In genomic region chr16:48244080-48244862, GRCh38 we compare ENCODE assay signal across 8 cellular contexts. TPM values are rescaled to one million over a fixed set of nuclear protein-coding genes. Genes with fewer than 3 reads are reported as not detected.
DNase-seq lines count a peak whose midpoint lies in the region; ATAC-seq and TF ChIP-seq lines count a peak whose summit lies in the region.

TSS of gene LONP2 (plus strand) at chr16:48244300. CDS start at chr16:48244389, 89 bp downstream.

- peaks cover 14% of the 10 kb centered on the region for H3K9me3 Mint-ChIP-seq in activated T-helper 1 cell treated with anti-CD3 and anti-CD28 coated beads, Interleukin-12 subunit alpha, Interleukin-12 subunit beta, Interleukin-2, Interleukin-4 antibody, amounts not matched to agents 30 ng/mL and 10 ng/mL and 1 ng/mL, durations not matched to agents 14 hours and 24 hours and 36 hours
- peaks cover 0 to 9% (median 0%) of the 10 kb centered on the region in 7 donors for H3K9me3 Mint-ChIP-seq in naive B cell
- no peaks in the 10 kb centered on the region for H3K9me3 Mint-ChIP-seq in stimulated activated effector memory CD8-positive, alpha-beta T cell treated with anti-CD3 and anti-CD28 coated beads, Interleukin-12 subunit alpha, Interleukin-12 subunit beta, amount 100 ng/mL, for 72 hours

- intact Hi-C loops in activated T-helper 1 cell treated with anti-CD3 and anti-CD28 coated beads, Interleukin-12 subunit alpha, Interleukin-12 subunit beta, Interleukin-2, Interleukin-4 antibody, amounts not matched to agents 30 ng/mL and 10 ng/mL and 1 ng/mL, durations not matched to agents 14 hours and 24 hours and 36 hours (cut with micrococcal nuclease): loop anchor here (1.0 to 5.0 kb wide), 7 partner anchors 12 to 1272 kb away; partner anchors contain the start of genes DNAJA2, ITFG1, N4BP1 and PHKB

- peak within 1 kb of the TSS; percentile 57 for H2AFZ ChIP-seq in KMS-11 (ENCODE audit: low read depth)

- H4K20me1 ChIP-seq in KMS-11 (ENCODE audit: insufficient read depth): no peaks in the 10 kb centered on the region

- ATAC-seq in GM21737 (IDR thresholded peaks at IDR 0.05; ENCODE audit: unreplicated experiment): peak; percentile 97
- peak; percentile 86 for ATAC-seq in naive B cell (ENCODE audit: low read depth in 2 of 2)
- peak; percentile 100 for ATAC-seq in stimulated activated effector memory CD8-positive, alpha-beta T cell treated with anti-CD3 and anti-CD28 coated beads, Interleukin-12 subunit alpha, Interleukin-12 subunit beta, amount 100 ng/mL, for 72 hours

- peaks cover 27% of the 10 kb centered on the region for H3K4me1 Mint-ChIP-seq in activated T-helper 1 cell treated with anti-CD3 and anti-CD28 coated beads, Interleukin-12 subunit alpha, Interleukin-12 subunit beta, Interleukin-2, Interleukin-4 antibody, amounts not matched to agents 30 ng/mL and 10 ng/mL and 1 ng/mL, durations not matched to agents 14 hours and 24 hours and 36 hours (ENCODE audit: low read depth)
- peaks cover 29 to 46% (median 30%) of the 10 kb centered on the region in 3 donors for H3K4me1 Mint-ChIP-seq in naive B cell
- peaks cover 23% of the 10 kb centered on the region for H3K4me1 Mint-ChIP-seq in stimulated activated effector memory CD8-positive, alpha-beta T cell treated with anti-CD3 and anti-CD28 coated beads, Interleukin-12 subunit alpha, Interleukin-12 subunit beta, amount 100 ng/mL, for 72 hours

- peak within 1 kb of the TSS; percentile 92 for H3K4me3 Mint-ChIP-seq in activated T-helper 1 cell treated with anti-CD3 and anti-CD28 coated beads, Interleukin-12 subunit alpha, Interleukin-12 subunit beta, Interleukin-2, Interleukin-4 antibody, amounts not matched to agents 30 ng/mL and 10 ng/mL and 1 ng/mL, durations not matched to agents 14 hours and 24 hours and 36 hours
- peak within 1 kb of the TSS; percentile 87 to 99 (median 95) for H3K4me3 Mint-ChIP-seq in naive B cell
- H3K4me3 Mint-ChIP-seq in stimulated activated effector memory CD8-positive, alpha-beta T cell treated with anti-CD3 and anti-CD28 coated beads, Interleukin-12 subunit alpha, Interleukin-12 subunit beta, amount 100 ng/mL, for 72 hours: peak within 1 kb of the TSS; percentile 98

- H3K4me1 ChIP-seq in KMS-11 (ENCODE audit: low read depth, poor library complexity, severe bottlenecking): peaks cover 13% of the 10 kb centered on the region

- peak within 1 kb of the TSS; percentile 87 for H3K4me2 ChIP-seq in KMS-11

- no peak for TF ChIP-seq CTCF in KMS-11 (conservative IDR thresholded peaks at IDR 0.05; ENCODE audit: low read depth, low read length)

- peak within 1 kb of the TSS; percentile 93 for H3K27ac Mint-ChIP-seq in activated T-helper 1 cell treated with anti-CD3 and anti-CD28 coated beads, Interleukin-12 subunit alpha, Interleukin-12 subunit beta, Interleukin-2, Interleukin-4 antibody, amounts not matched to agents 30 ng/mL and 10 ng/mL and 1 ng/mL, durations not matched to agents 14 hours and 24 hours and 36 hours
- peak within 1 kb of the TSS; percentile 92 to 100 (median 99) for H3K27ac Mint-ChIP-seq in naive B cell
- peak within 1 kb of the TSS; percentile 94 for H3K27ac Mint-ChIP-seq in stimulated activated effector memory CD8-positive, alpha-beta T cell treated with anti-CD3 and anti-CD28 coated beads, Interleukin-12 subunit alpha, Interleukin-12 subunit beta, amount 100 ng/mL, for 72 hours

- H3K36me3 ChIP-seq in KMS-11 (ENCODE audit: insufficient read depth): no peaks in the 10 kb centered on the region

- H3K4me3 ChIP-seq in KMS-11 (IDR thresholded peaks at IDR 0.05; ENCODE audit: insufficient read depth, low read depth, low read length): no peak within 1 kb of the TSS

- DNase-seq in DMS79 treated with DMSO at 0.1 percent for 48 hours (lab: John Stamatoyannopoulos, UW): peak; percentile 57
- peak; percentile 86 for DNase-seq in RPMI7951 (ENCODE audit: low read depth)
- peak; percentile 90 for DNase-seq in activated T-helper 1 cell treated with anti-CD3 and anti-CD28 coated beads, Interleukin-12 subunit alpha, Interleukin-12 subunit beta, Interleukin-2, Interleukin-4 antibody, amounts not matched to agents 30 ng/mL and 10 ng/mL and 1 ng/mL, durations not matched to agents 14 hours and 24 hours and 36 hours (ENCODE audit: low spot score)
- peak; percentile 85 for DNase-seq in fibroblast of gingiva (ENCODE audit: low read depth)
- peak; percentile 88 for DNase-seq in naive B cell
- peak; percentile 91 to 96 for DNase-seq in stimulated activated effector memory CD8-positive, alpha-beta T cell treated with anti-CD3 and anti-CD28 coated beads, Interleukin-12 subunit alpha, Interleukin-12 subunit beta, amount 100 ng/mL, for 72 hours (ENCODE audit: low spot score in 2 of 2)

- peak within 1 kb of the TSS; percentile 83 for H3K9ac ChIP-seq in KMS-11

- peak within 1 kb of the TSS; percentile 74 for H3K27ac ChIP-seq in KMS-11

- no peaks in the 10 kb centered on the region for H3K27me3 ChIP-seq in KMS-11 (ENCODE audit: insufficient read depth, low read depth)

- peaks cover 2% of the 10 kb centered on the region for H3K27me3 Mint-ChIP-seq in activated T-helper 1 cell treated with anti-CD3 and anti-CD28 coated beads, Interleukin-12 subunit alpha, Interleukin-12 subunit beta, Interleukin-2, Interleukin-4 antibody, amounts not matched to agents 30 ng/mL and 10 ng/mL and 1 ng/mL, durations not matched to agents 14 hours and 24 hours and 36 hours (ENCODE audit: insufficient read depth)
- peaks cover 0 to 5% (median 0%) of the 10 kb centered on the region in 3 donors for H3K27me3 Mint-ChIP-seq in naive B cell

- H3K36me3 Mint-ChIP-seq in activated T-helper 1 cell treated with anti-CD3 and anti-CD28 coated beads, Interleukin-12 subunit alpha, Interleukin-12 subunit beta, Interleukin-2, Interleukin-4 antibody, amounts not matched to agents 30 ng/mL and 10 ng/mL and 1 ng/mL, durations not matched to agents 14 hours and 24 hours and 36 hours (ENCODE audit: low read depth): peaks cover 8% of the 10 kb centered on the region
- H3K36me3 Mint-ChIP-seq in naive B cell: no peaks in the 10 kb centered on the region
- H3K36me3 Mint-ChIP-seq in stimulated activated effector memory CD8-positive, alpha-beta T cell treated with anti-CD3 and anti-CD28 coated beads, Interleukin-12 subunit alpha, Interleukin-12 subunit beta, amount 100 ng/mL, for 72 hours: peaks cover 13% of the 10 kb centered on the region

- peaks cover 40% of the 10 kb centered on the region for H3K79me2 ChIP-seq in KMS-11 (ENCODE audit: insufficient read depth, low read depth)

RNA-seq across cellular contexts. Expression of gene LONP2, which starts in this region (rescaled TPM):
- total RNA-seq in RPMI7951 (2014; rRNA removed; shearing (Covaris generic)): 45.7 and 47.9 TPM in 2 replicates
- 52.2 and 55.7 TPM in 2 replicates for total RNA-seq in activated T-helper 1 cell treated with anti-CD3 and anti-CD28 coated beads, Interleukin-12 subunit alpha, Interleukin-12 subunit beta, Interleukin-2, Interleukin-4 antibody, amounts not matched to agents 30 ng/mL and 10 ng/mL and 1 ng/mL, durations not matched to agents 14 hours and 24 hours and 36 hours
- 10 to 100 TPM; 32.1 to 38.9 (median 34.8) TPM for polyA plus RNA-seq in naive B cell (ENCODE audit: low read depth in 6 of 6)
